8 cellular contexts compared by ENCODE assay signal in the genomic region with DNA sequence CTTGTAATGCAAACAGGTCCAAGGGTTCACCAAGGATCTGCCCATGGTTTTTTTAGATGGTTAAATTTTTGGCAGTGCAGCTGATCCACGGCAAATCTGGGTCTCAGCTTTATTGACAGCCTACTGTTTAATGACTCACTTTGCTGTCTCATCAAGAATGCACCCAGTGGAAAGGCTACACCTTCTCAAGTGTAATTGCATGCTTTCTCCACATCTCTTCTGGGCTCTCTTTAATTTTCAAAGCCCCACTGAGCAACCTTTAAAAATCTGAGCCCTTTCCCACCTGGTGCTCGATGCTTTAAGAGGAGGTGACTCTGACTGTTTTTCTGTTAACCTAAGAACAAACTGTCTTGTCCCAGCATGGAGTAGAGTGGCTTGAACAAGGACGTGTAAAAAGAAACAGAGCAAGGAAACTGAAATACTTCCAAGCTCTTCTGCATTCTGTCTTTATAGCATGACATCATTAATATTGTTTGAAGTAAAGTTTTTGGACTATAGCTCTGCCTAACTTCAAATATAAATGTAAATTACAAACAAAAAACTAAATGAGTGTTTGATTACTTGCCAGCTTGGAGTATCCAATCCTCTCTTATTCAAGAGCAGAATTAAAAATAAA.
DNase-seq lines count a peak whose midpoint lies in the region; ATAC-seq and TF ChIP-seq lines count a peak whose summit lies in the region.

No MANE protein-coding gene starts in this region.

- no peaks in the 10 kb centered on the region for H3K9me3 Mint-ChIP-seq in effector memory CD8-positive, alpha-beta T cell
- peaks cover 5% of the 10 kb centered on the region for H3K9me3 Mint-ChIP-seq in activated CD4-positive, alpha-beta memory T cell treated with anti-CD3 and anti-CD28 coated beads, Interleukin-2, amount 10 ng/mL, durations not matched to agents 7 days and 5 days

- ATAC-seq in effector memory CD8-positive, alpha-beta T cell (replicated peaks): no peak

- 43% methylated on average over 3 of the region's 3 CpGs for WGBS in SK-N-SH (ENCODE audit: low lambda C conversion rate)

- DNase-seq in AG08395 (ENCODE audit: low spot score) (peak; percentile 48), HT-29 (ENCODE audit: low spot score) (peak; percentile 72), SK-N-SH (no peak), islet precursor cell (peak; percentile 73), OCI-M2 (lab: John Stamatoyannopoulos, UW; ENCODE audit: unreplicated experiment) (no peak), cerebellar nuclear complex (lab: John Stamatoyannopoulos, UW) (no peak)
- no peak for DNase-seq in effector memory CD8-positive, alpha-beta T cell
- no peak for DNase-seq in activated CD4-positive, alpha-beta memory T cell treated with anti-CD3 and anti-CD28 coated beads, Interleukin-2, amount 10 ng/mL, durations not matched to agents 7 days and 5 days

- H3K27me3 ChIP-seq in SK-N-SH (ENCODE audit: insufficient read depth): no peaks in the 10 kb centered on the region

- H4K20me1 ChIP-seq in SK-N-SH (ENCODE audit: insufficient read depth): no peaks in the 10 kb centered on the region

- POLR2A ChIA-PET in SK-N-SH (lab: Yijun Ruan, JAX): no interaction called here
- POLR2A ChIA-PET in activated CD4-positive, alpha-beta memory T cell treated with anti-CD3 and anti-CD28 coated beads, Interleukin-2, amount 10 ng/mL, durations not matched to agents 7 days and 5 days (lab: Charles Lee): no interaction called here

- H3F3A ChIP-seq in SK-N-SH (replicated peaks; ENCODE audit: insufficient read depth): peaks cover 37% of the 10 kb centered on the region

- H3K36me3 Mint-ChIP-seq in effector memory CD8-positive, alpha-beta T cell (ENCODE audit: insufficient read depth): no peaks in the 10 kb centered on the region
- H3K36me3 Mint-ChIP-seq in activated CD4-positive, alpha-beta memory T cell treated with anti-CD3 and anti-CD28 coated beads, Interleukin-2, amount 10 ng/mL, durations not matched to agents 7 days and 5 days (ENCODE audit: low read depth): peaks cover 6% of the 10 kb centered on the region

- CTCF ChIA-PET in SK-N-SH (lab: Yijun Ruan, JAX): interaction anchor here (1.3 kb wide), 2 partner anchors 22 to 286 kb away, joined by 3 to 4 read pairs; no protein-coding TSS in a partner anchor
- CTCF ChIA-PET in activated CD4-positive, alpha-beta memory T cell treated with anti-CD3 and anti-CD28 coated beads, Interleukin-2, amount 10 ng/mL, durations not matched to agents 7 days and 5 days (lab: Charles Lee): interaction anchor here (1.1 kb wide), 1 partner anchor 12 kb away, joined by 3 read pairs; no protein-coding TSS in a partner anchor

- TF ChIP-seq CTCF in SK-N-SH (IDR thresholded peaks at IDR 0.05): peak; percentile 32; the same call in 1 of the 2 replicates

- H2AFZ ChIP-seq in SK-N-SH (ENCODE audit: low read depth): no peak overlapping the region

- peak overlapping the region; percentile 58; the same call in 1 of the 2 replicates for H3K4me2 ChIP-seq in SK-N-SH

- H3K9ac ChIP-seq in SK-N-SH: no peak overlapping the region

- no peaks in the 10 kb centered on the region for H3K9me3 ChIP-seq in SK-N-SH

- TF ChIP-seq EP300 in SK-N-SH (IDR thresholded peaks at IDR 0.05; ENCODE audit: borderline replicate concordance in 1 of 2, low read depth in 1 of 2, low read length in 1 of 2): no peak; a peak in 1 of 4 replicates

- H3K9me2 ChIP-seq in SK-N-SH: no peaks in the 10 kb centered on the region

- peaks cover 20 to 50% of the 10 kb centered on the region in 2 experiments for H3K4me1 ChIP-seq in SK-N-SH (ENCODE audit: control insufficient read depth in 1 of 2, insufficient read depth in 2 of 2, low read depth in 1 of 2, low read length in 1 of 2)

- no peak overlapping the region for H3K27ac Mint-ChIP-seq in effector memory CD8-positive, alpha-beta T cell
- no peak overlapping the region for H3K27ac Mint-ChIP-seq in activated CD4-positive, alpha-beta memory T cell treated with anti-CD3 and anti-CD28 coated beads, Interleukin-2, amount 10 ng/mL, durations not matched to agents 7 days and 5 days

- H3K4me1 Mint-ChIP-seq in effector memory CD8-positive, alpha-beta T cell (ENCODE audit: low read depth in 2 of 2): peaks cover 11 to 13% of the 10 kb centered on the region in 2 donors
- H3K4me1 Mint-ChIP-seq in activated CD4-positive, alpha-beta memory T cell treated with anti-CD3 and anti-CD28 coated beads, Interleukin-2, amount 10 ng/mL, durations not matched to agents 7 days and 5 days: peaks cover 22% of the 10 kb centered on the region

- no peaks in the 10 kb centered on the region for H3K27me3 Mint-ChIP-seq in effector memory CD8-positive, alpha-beta T cell
- no peaks in the 10 kb centered on the region for H3K27me3 Mint-ChIP-seq in activated CD4-positive, alpha-beta memory T cell treated with anti-CD3 and anti-CD28 coated beads, Interleukin-2, amount 10 ng/mL, durations not matched to agents 7 days and 5 days

- no peak for TF ChIP-seq RAD21 in SK-N-SH (IDR thresholded peaks at IDR 0.05; ENCODE audit: low read length)

- no peak overlapping the region for H3K4me3 ChIP-seq in SK-N-SH (ENCODE audit: low read depth in 2 of 2, low read length in 1 of 2)

- no peaks in the 10 kb centered on the region for H3K36me3 ChIP-seq in SK-N-SH (replicated peaks in 1 of 2; ENCODE audit: control insufficient read depth in 1 of 2, insufficient read depth in 2 of 2, low read length in 1 of 2)

- peak overlapping the region; percentile 72 to 80 for H3K27ac ChIP-seq in SK-N-SH (ENCODE audit: low read depth in 2 of 2, low read length in 1 of 2)

- H3K79me2 ChIP-seq in SK-N-SH (ENCODE audit: insufficient read depth): no peaks in the 10 kb centered on the region

- H3K4me3 Mint-ChIP-seq in effector memory CD8-positive, alpha-beta T cell: no peak overlapping the region
- H3K4me3 Mint-ChIP-seq in activated CD4-positive, alpha-beta memory T cell treated with anti-CD3 and anti-CD28 coated beads, Interleukin-2, amount 10 ng/mL, durations not matched to agents 7 days and 5 days: no peak overlapping the region

TF ChIP-seq in SK-N-SH, 30 proteins besides CTCF, POLR2A, EP300 and RAD21:
- TF ChIP-seq, protein P1, sequence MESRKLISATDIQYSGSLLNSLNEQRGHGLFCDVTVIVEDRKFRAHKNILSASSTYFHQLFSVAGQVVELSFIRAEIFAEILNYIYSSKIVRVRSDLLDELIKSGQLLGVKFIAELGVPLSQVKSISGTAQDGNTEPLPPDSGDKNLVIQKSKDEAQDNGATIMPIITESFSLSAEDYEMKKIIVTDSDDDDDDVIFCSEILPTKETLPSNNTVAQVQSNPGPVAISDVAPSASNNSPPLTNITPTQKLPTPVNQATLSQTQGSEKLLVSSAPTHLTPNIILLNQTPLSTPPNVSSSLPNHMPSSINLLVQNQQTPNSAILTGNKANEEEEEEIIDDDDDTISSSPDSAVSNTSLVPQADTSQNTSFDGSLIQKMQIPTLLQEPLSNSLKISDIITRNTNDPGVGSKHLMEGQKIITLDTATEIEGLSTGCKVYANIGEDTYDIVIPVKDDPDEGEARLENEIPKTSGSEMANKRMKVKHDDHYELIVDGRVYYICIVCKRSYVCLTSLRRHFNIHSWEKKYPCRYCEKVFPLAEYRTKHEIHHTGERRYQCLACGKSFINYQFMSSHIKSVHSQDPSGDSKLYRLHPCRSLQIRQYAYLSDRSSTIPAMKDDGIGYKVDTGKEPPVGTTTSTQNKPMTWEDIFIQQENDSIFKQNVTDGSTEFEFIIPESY (IDR thresholded peaks at IDR 0.05; ENCODE audit: borderline replicate concordance, low read depth): no peak
- TF ChIP-seq JUND (IDR thresholded peaks at IDR 0.05) (peak; percentile 45; the same call in 1 of the 2 replicates), NFIC (IDR thresholded peaks at IDR 0.05; ENCODE audit: borderline replicate concordance) (peak; percentile 37; the same call in 1 of the 2 replicates), TCF12 (IDR thresholded peaks at IDR 0.05) (0 out of 2 replicates have a peak, but pooled peaks have one; percentile 12), FOSL2 (IDR thresholded peaks at IDR 0.05; ENCODE audit: borderline replicate concordance, low read depth) (peak; percentile 73), YY1 (IDR thresholded peaks at IDR 0.05; ENCODE audit: low read depth) (no peak), EZH2phosphoT487 (IDR thresholded peaks at IDR 0.05; ENCODE audit: borderline replicate concordance, low read depth) (no peak)
- TF ChIP-seq, protein P2, sequence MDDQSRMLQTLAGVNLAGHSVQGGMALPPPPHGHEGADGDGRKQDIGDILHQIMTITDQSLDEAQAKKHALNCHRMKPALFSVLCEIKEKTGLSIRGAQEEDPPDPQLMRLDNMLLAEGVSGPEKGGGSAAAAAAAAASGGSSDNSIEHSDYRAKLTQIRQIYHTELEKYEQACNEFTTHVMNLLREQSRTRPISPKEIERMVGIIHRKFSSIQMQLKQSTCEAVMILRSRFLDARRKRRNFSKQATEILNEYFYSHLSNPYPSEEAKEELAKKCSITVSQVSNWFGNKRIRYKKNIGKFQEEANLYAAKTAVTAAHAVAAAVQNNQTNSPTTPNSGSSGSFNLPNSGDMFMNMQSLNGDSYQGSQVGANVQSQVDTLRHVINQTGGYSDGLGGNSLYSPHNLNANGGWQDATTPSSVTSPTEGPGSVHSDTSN (IDR thresholded peaks at IDR 0.05): peak; percentile 72
- TF ChIP-seq, protein P3, sequence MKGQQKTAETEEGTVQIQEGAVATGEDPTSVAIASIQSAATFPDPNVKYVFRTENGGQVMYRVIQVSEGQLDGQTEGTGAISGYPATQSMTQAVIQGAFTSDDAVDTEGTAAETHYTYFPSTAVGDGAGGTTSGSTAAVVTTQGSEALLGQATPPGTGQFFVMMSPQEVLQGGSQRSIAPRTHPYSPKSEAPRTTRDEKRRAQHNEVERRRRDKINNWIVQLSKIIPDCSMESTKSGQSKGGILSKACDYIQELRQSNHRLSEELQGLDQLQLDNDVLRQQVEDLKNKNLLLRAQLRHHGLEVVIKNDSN (IDR thresholded peaks at IDR 0.05; ENCODE audit: borderline replicate concordance, low read depth): no peak
- TF ChIP-seq, protein P4, sequence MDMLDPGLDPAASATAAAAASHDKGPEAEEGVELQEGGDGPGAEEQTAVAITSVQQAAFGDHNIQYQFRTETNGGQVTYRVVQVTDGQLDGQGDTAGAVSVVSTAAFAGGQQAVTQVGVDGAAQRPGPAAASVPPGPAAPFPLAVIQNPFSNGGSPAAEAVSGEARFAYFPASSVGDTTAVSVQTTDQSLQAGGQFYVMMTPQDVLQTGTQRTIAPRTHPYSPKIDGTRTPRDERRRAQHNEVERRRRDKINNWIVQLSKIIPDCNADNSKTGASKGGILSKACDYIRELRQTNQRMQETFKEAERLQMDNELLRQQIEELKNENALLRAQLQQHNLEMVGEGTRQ (IDR thresholded peaks at IDR 0.05; ENCODE audit: borderline replicate concordance, low read depth, low read length): no peak

Comparison
In these comparisons a context has a peak if more than half of its experiments do, and no peak if none do; other contexts are left out.
1. DNase-seq: peak in AG08395 (single experiment), HT-29 (single experiment) and islet precursor cell (single experiment); none in SK-N-SH (single experiment), OCI-M2 (single experiment), effector memory CD8-positive, alpha-beta T cell (0 of 3), cerebellar nuclear complex (0 of 2) and activated CD4-positive, alpha-beta memory T cell treated with anti-CD3 and anti-CD28 coated beads, Interleukin-2, amount 10 ng/mL, durations not matched to agents 7 days and 5 days (single experiment).